Comparison of ENCODE assay signal across 19 cellular contexts in genomic region chr4:152258391-152258790, GRCh38.
DNase-seq lines count a peak whose midpoint lies in the region; FAIRE-seq and TF ChIP-seq lines count a peak whose summit lies in the region.
"Had no signal": no experiment of that assay in that cellular context is flagged by ENCODE, and none has a peak within 500 bp of the region (broad histone marks: within the 10 kb centered on the region; RNA-seq: fewer than 3 reads in every experiment).

No MANE protein-coding gene starts in this region.

- H3K27me3 ChIP-seq in endothelial cell of umbilical vein (ENCODE audit: control insufficient read depth in 2 of 2, insufficient read depth in 2 of 2, low read length in 2 of 2) = no peaks in the 10 kb centered on the region
- H3K27me3 ChIP-seq in trophoblast cell (ENCODE audit: insufficient read depth, low read length) = no peaks in the 10 kb centered on the region
- H3K27me3 ChIP-seq: SJCRH30, transverse colon had no signal

- H3K36me3 ChIP-seq in endothelial cell of umbilical vein (ENCODE audit: control insufficient read depth in 2 of 2, extremely low read depth in 1 of 2, insufficient read depth in 2 of 2, low read length in 2 of 2) = no peaks in the 10 kb centered on the region
- H3K36me3 ChIP-seq in trophoblast cell (ENCODE audit: control insufficient read depth in 1 of 2, insufficient read depth in 2 of 2, low read length in 2 of 2) = no peaks in the 10 kb centered on the region
- H3K36me3 ChIP-seq: SJCRH30, transverse colon had no signal

- H3K27me3 Mint-ChIP-seq in activated naive CD4-positive, alpha-beta T cell treated with anti-CD3 and anti-CD28 coated beads for 36 hours (ENCODE audit: low read depth) = no peaks in the 10 kb centered on the region
- H3K27me3 Mint-ChIP-seq: CD4-positive, alpha-beta memory T cell had no signal

- H3K79me1 ChIP-seq in trophoblast cell (ENCODE audit: low read length) = peaks cover 9% of the 10 kb centered on the region

- H3K27ac Mint-ChIP-seq in activated naive CD4-positive, alpha-beta T cell treated with anti-CD3 and anti-CD28 coated beads for 36 hours = no peak overlapping the region

- TF ChIP-seq CTCF in endothelial cell of umbilical vein (IDR thresholded peaks at IDR 0.05; ENCODE audit: extremely low read depth in 1 of 2, insufficient read depth in 1 of 2, low read depth in 1 of 2, low read length in 2 of 2) = no peak

- H3K14ac ChIP-seq in trophoblast cell (ENCODE audit: low read length) = peak overlapping the region; percentile 84

- peak overlapping the region; percentile 96 for H3K27ac ChIP-seq in endothelial cell of umbilical vein (ENCODE audit: insufficient read depth, low read depth, low read length)
- peak overlapping the region; percentile 57 for H3K27ac ChIP-seq in trophoblast cell (ENCODE audit: low read depth, low read length)
- H3K27ac ChIP-seq: SJCRH30, transverse colon had no signal

- dilution Hi-C loops in endothelial cell of umbilical vein (cut with MboI; ENCODE audit: extremely low pct_ligation_motif_present, low sequenced_read_pairs) = no loop called here

- H2AK5ac ChIP-seq in trophoblast cell (ENCODE audit: low read length) = peak overlapping the region; percentile 88

- peak overlapping the region; percentile 44 for H3K4ac ChIP-seq in trophoblast cell (ENCODE audit: low read depth, low read length)

- H2BK12ac ChIP-seq in trophoblast cell (ENCODE audit: low read length) = peak overlapping the region; percentile 93

- H3K9ac ChIP-seq in endothelial cell of umbilical vein (replicated peaks; ENCODE audit: extremely low read depth, insufficient read depth, low read length) = peak overlapping the region; percentile 28
- no peak overlapping the region for H3K9ac ChIP-seq in trophoblast cell (ENCODE audit: low read length)

- H3K9me1 ChIP-seq in endothelial cell of umbilical vein (replicated peaks; ENCODE audit: control insufficient read depth, extremely low read depth, insufficient read depth, low read length) = no peaks in the 10 kb centered on the region

- peak overlapping the region; percentile 99 for H4K91ac ChIP-seq in trophoblast cell (ENCODE audit: low read depth, low read length)

- H3K4me1 ChIP-seq in endothelial cell of umbilical vein (ENCODE audit: control insufficient read depth, extremely low read depth, insufficient read depth, low read length) = peaks cover 47% of the 10 kb centered on the region
- H3K4me1 ChIP-seq in trophoblast cell (ENCODE audit: control insufficient read depth in 1 of 2, insufficient read depth in 2 of 2, low read length in 2 of 2) = peaks cover 5 to 12% of the 10 kb centered on the region in 2 experiments
- H3K4me1 ChIP-seq: A549, SJCRH30 had no signal

- DNase-seq in activated naive CD4-positive, alpha-beta T cell treated with anti-CD3 and anti-CD28 coated beads for 36 hours = peak; percentile 24
- DNase-seq in activated naive CD4-positive, alpha-beta T cell treated with Interleukin-2 at 50 U/mL for 16 hours = no peak
- DNase-seq in MV-4-11 (lab: John Stamatoyannopoulos, UW) (peak; percentile 12), endothelial cell of umbilical vein (ENCODE audit: low read depth, low spot score) (no peak), trophoblast cell (no peak), hepatic stellate cell (ENCODE audit: low spot score) (no peak), posterior vena cava (ENCODE audit: low spot score) (no peak), HCEC 1CT (no peak)
- DNase-seq: activated effector memory CD4-positive, alpha-beta T cell treated with anti-CD3 and anti-CD28 coated beads, Interleukin-2, amount 50 U/mL, for 16 hours; CD4-positive, alpha-beta memory T cell; DMS79; NCI-H187 treated with DMSO at 0.1 percent for 48 hours; NCI-H446 treated with DMSO at 0.1 percent for 48 hours; SJCRH30; stimulated activated naive CD4-positive, alpha-beta T cell; transverse colon had no signal

- H3K4me3 ChIP-seq in endothelial cell of umbilical vein (replicated peaks in 1 of 3; ENCODE audit: insufficient read depth in 1 of 3, low read depth in 1 of 3, low read length in 3 of 3) (no peak overlapping the region), trophoblast cell (ENCODE audit: low read depth, low read length) (no peak overlapping the region)
- H3K4me3 ChIP-seq: A549, SJCRH30, transverse colon had no signal

- POLR2A ChIA-PET in endothelial cell of umbilical vein (lab: Charles Lee) = no interaction called here

- peak overlapping the region; percentile 5 for H3K4me2 ChIP-seq in endothelial cell of umbilical vein (ENCODE audit: insufficient read depth, low read length)
- no peak overlapping the region for H3K4me2 ChIP-seq in trophoblast cell (ENCODE audit: low read length)
- H3K4me2 ChIP-seq: A549 had no signal

- peak overlapping the region; percentile 97 for H2BK120ac ChIP-seq in trophoblast cell (ENCODE audit: insufficient read depth, low read length, poor library complexity)

- H3K9me3 ChIP-seq in endothelial cell of umbilical vein (replicated peaks; ENCODE audit: control insufficient read depth, insufficient read depth, low read length) (no peaks in the 10 kb centered on the region), trophoblast cell (ENCODE audit: insufficient read depth, low read depth, low read length) (peaks cover 2% of the 10 kb centered on the region)
- H3K9me3 ChIP-seq: SJCRH30 had no signal

- peaks cover 3% of the 10 kb centered on the region for H3K9me3 Mint-ChIP-seq in activated naive CD4-positive, alpha-beta T cell treated with anti-CD3 and anti-CD28 coated beads for 36 hours

- H3K79me2 ChIP-seq in endothelial cell of umbilical vein (ENCODE audit: control insufficient read depth, insufficient read depth, low read length) (no peaks in the 10 kb centered on the region), trophoblast cell (ENCODE audit: control insufficient read depth, insufficient read depth, low read length, poor library complexity) (peaks cover 2% of the 10 kb centered on the region)

- no CpG with 5 or more reads among the region's 5 CpGs for WGBS in trophoblast cell (ENCODE audit: extremely low coverage, insufficient coverage, insufficient read length)

- no peak overlapping the region for H3K4me3 Mint-ChIP-seq in activated naive CD4-positive, alpha-beta T cell treated with anti-CD3 and anti-CD28 coated beads for 36 hours
- H3K4me3 Mint-ChIP-seq: neural crest cell had no signal

- peak overlapping the region; percentile 14 for H3K18ac ChIP-seq in trophoblast cell (ENCODE audit: low read length)

- TF ChIP-seq POLR2A in endothelial cell of umbilical vein (IDR thresholded peaks at IDR 0.05; ENCODE audit: low read depth, low read length) = no peak

- BruUV-seq in endothelial cell of umbilical vein (replicated peaks; lab: Mats Ljungman, UMichigan) = no TSS peak

- H3K4me1 Mint-ChIP-seq in activated naive CD4-positive, alpha-beta T cell treated with anti-CD3 and anti-CD28 coated beads for 36 hours (ENCODE audit: low read depth) = peaks cover 17% of the 10 kb centered on the region
- H3K4me1 Mint-ChIP-seq: neural crest cell had no signal

- H4K8ac ChIP-seq in trophoblast cell (ENCODE audit: low read depth, low read length) = peak overlapping the region; percentile 78

- CTCF ChIA-PET in activated naive CD4-positive, alpha-beta T cell treated with anti-CD3 and anti-CD28 coated beads for 36 hours (lab: Charles Lee) = no interaction called here
- CTCF ChIA-PET in endothelial cell of umbilical vein (lab: Charles Lee) = interaction anchor here (1.2 kb wide), 1 partner anchor 20 kb away, joined by 6 read pairs; no protein-coding TSS in a partner anchor

- intact Hi-C loops in activated naive CD4-positive, alpha-beta T cell treated with anti-CD3 and anti-CD28 coated beads for 36 hours (cut with micrococcal nuclease) = no loop called here
- intact Hi-C loops in endothelial cell of umbilical vein (cut with micrococcal nuclease) (loop anchor here (2.0 to 5.0 kb wide), 2 partner anchors 52 to 424 kb away; no protein-coding TSS in a partner anchor), posterior vena cava (cut with DNase I) (no loop called here)

- peak overlapping the region; percentile 66 for H2AFZ ChIP-seq in endothelial cell of umbilical vein (ENCODE audit: low read depth, low read length)
- no peak overlapping the region for H2AFZ ChIP-seq in trophoblast cell (ENCODE audit: insufficient read depth, low read length, poor library complexity)

- H2BK5ac ChIP-seq in trophoblast cell (ENCODE audit: low read depth, low read length, poor library complexity) = peak overlapping the region; percentile 88

- H3K23ac ChIP-seq in trophoblast cell (ENCODE audit: low read length) = no peak overlapping the region

- H4K12ac ChIP-seq in trophoblast cell (ENCODE audit: low read depth, low read length) = peak overlapping the region; percentile 89

- FAIRE-seq in endothelial cell of umbilical vein (lab: Jason Lieb, UNC) = no peak
- FAIRE-seq: A549, islet of Langerhans had no signal

- no peaks in the 10 kb centered on the region for H4K20me1 ChIP-seq in endothelial cell of umbilical vein (replicated peaks; ENCODE audit: control insufficient read depth, extremely low read depth, insufficient read depth, low read length)

- no peaks in the 10 kb centered on the region for H3K36me3 Mint-ChIP-seq in activated naive CD4-positive, alpha-beta T cell treated with anti-CD3 and anti-CD28 coated beads for 36 hours (ENCODE audit: low read depth)

TF ChIP-seq in endothelial cell of umbilical vein, 7 proteins besides CTCF, POLR2A, EP300 and RAD21:
- no peak for TF ChIP-seq MYC (IDR thresholded peaks at IDR 0.05; ENCODE audit: low read depth, low read length)
- no peak for TF ChIP-seq MAX (IDR thresholded peaks at IDR 0.05; ENCODE audit: insufficient read depth, insufficient read length)
- no peak for TF ChIP-seq FOS (IDR thresholded peaks at IDR 0.05; ENCODE audit: borderline replicate concordance, insufficient read depth, low read length)
- no peak for TF ChIP-seq JUN (IDR thresholded peaks at IDR 0.05; ENCODE audit: borderline replicate concordance, insufficient read depth, insufficient read length, low read depth)
- no peak for TF ChIP-seq POLR2AphosphoS5 (IDR thresholded peaks at IDR 0.05; ENCODE audit: insufficient read depth, low read depth, low read length)
- TF ChIP-seq GATA2 (IDR thresholded peaks at IDR 0.05; ENCODE audit: insufficient read depth, insufficient read length, low read depth, low read length) = no peak
- TF ChIP-seq EZH2 (IDR thresholded peaks at IDR 0.05; ENCODE audit: borderline replicate concordance, low read depth, low read length, severe bottlenecking) = no peak

Comparison
In these comparisons a context has a peak if more than half of its experiments do, and no peak if none do; other contexts are left out.
1. DNase-seq: peak in activated naive CD4-positive, alpha-beta T cell treated with anti-CD3 and anti-CD28 coated beads for 36 hours (single experiment) and MV-4-11 (single experiment); none in activated naive CD4-positive, alpha-beta T cell treated with Interleukin-2 at 50 U/mL for 16 hours (single experiment), endothelial cell of umbilical vein (single experiment), trophoblast cell (0 of 2), hepatic stellate cell (single experiment), posterior vena cava (single experiment) and HCEC 1CT (single experiment).